In genomic region chr16:88407042-88407420, GRCh38 we compare ENCODE assay signal across 19 cellular contexts. TPM values are rescaled to one million over a fixed set of nuclear protein-coding genes. Genes with fewer than 3 reads are reported as not detected.
A peak's percentile ranks its signal among the peaks of the same experiment; 100 is the strongest.
DNase-seq lines count a peak whose midpoint lies in the region; ATAC-seq, FAIRE-seq and TF ChIP-seq lines count a peak whose summit lies in the region.
"Had no signal": no experiment of that assay in that cellular context is flagged by ENCODE, and none has a peak within 500 bp of the region (broad histone marks: within the 10 kb centered on the region; RNA-seq: fewer than 3 reads in every experiment).

No MANE protein-coding gene starts in this region.

- no peak overlapping the region for H3K4me2 ChIP-seq in HepG2 (ENCODE audit: low read depth, low read length)

- BruUV-seq in HepG2 (replicated peaks; lab: Mats Ljungman, UMichigan), result no TSS peak

- DNase-seq in HepG2 (ENCODE audit: low spot score) (no peak), right lobe of liver (no peak), WTC11 (ENCODE audit: low spot score) (no peak), progenitor cell of endocrine pancreas (ENCODE audit: low spot score, unreplicated experiment) (no peak), H4 (ENCODE audit: low spot score) (no peak), psoas muscle (no peak)
- DNase-seq: ACHN, BE2C, DMS153, DMS79, GOT3, H9 had no signal

- H3K9me3 ChIP-seq in HepG2 (ENCODE audit: low read length), result no peaks in the 10 kb centered on the region
- H3K9me3 ChIP-seq in right lobe of liver, result no peaks in the 10 kb centered on the region
- H3K9me3 ChIP-seq in psoas muscle, result no peaks in the 10 kb centered on the region
- H3K9me3 ChIP-seq: BE2C had no signal

- H3K27ac Mint-ChIP-seq in WTC11, result peak overlapping the region; percentile 55; the same call in 1 of the 2 replicates
- H3K27ac Mint-ChIP-seq in nephron, result peak overlapping the region in 2 of 3 experiments; percentile 85 to 88
- H3K27ac Mint-ChIP-seq in progenitor cell of endocrine pancreas, result peak overlapping the region; percentile 73
- H3K27ac Mint-ChIP-seq: CD4-positive, alpha-beta memory T cell had no signal

- 44% methylated on average over 9 of the region's 20 CpGs for WGBS in HepG2 (ENCODE audit: low lambda C conversion rate)
- 60% methylated on average over 2 of the region's 20 CpGs for WGBS in right lobe of liver (ENCODE audit: insufficient coverage, low coverage, low lambda C conversion rate, missing lambda C conversion rate)
- WGBS in psoas muscle, 3 donors, result 93 to 95% (median 95%) methylated on average over 20 of the region's 20 CpGs

- H3K36me3 Mint-ChIP-seq in WTC11 (no peaks in the 10 kb centered on the region), nephron (ENCODE audit: low read depth) (no peaks in the 10 kb centered on the region), progenitor cell of endocrine pancreas (ENCODE audit: insufficient read depth) (no peaks in the 10 kb centered on the region)
- H3K36me3 Mint-ChIP-seq: CD4-positive, alpha-beta memory T cell had no signal

- TF ChIP-seq RAD21 in HepG2 (CRISPR knock-in tag; IDR thresholded peaks at IDR 0.05), result no peak

- H3K27me3 ChIP-seq in HepG2 (ENCODE audit: control insufficient read depth in 1 of 2, insufficient read depth in 2 of 2, low read length in 2 of 2), result peaks cover 15 to 65% of the 10 kb centered on the region in 2 experiments
- no peaks in the 10 kb centered on the region for H3K27me3 ChIP-seq in right lobe of liver
- H3K27me3 ChIP-seq in psoas muscle (ENCODE audit: insufficient read depth in 3 of 3, low read length in 2 of 3), result no peaks in the 10 kb centered on the region
- H3K27me3 ChIP-seq: BE2C had no signal

- H3K4me1 ChIP-seq in HepG2 (ENCODE audit: insufficient read depth, low read length) (no peaks in the 10 kb centered on the region), right lobe of liver (no peaks in the 10 kb centered on the region), psoas muscle (peaks cover 6% of the 10 kb centered on the region)
- H3K4me1 ChIP-seq: BE2C had no signal

- FAIRE-seq in HepG2 (lab: Jason Lieb, UNC), result no peak
- FAIRE-seq: A204.1, GM12892, GM18507 had no signal

- TF ChIP-seq POLR2A in HepG2 (IDR thresholded peaks at IDR 0.05; ENCODE audit: insufficient read depth in 1 of 2, low read depth in 2 of 2, low read length in 2 of 2) (no peak), right lobe of liver (IDR thresholded peaks at IDR 0.05) (no peak)

- H3K4me1 Mint-ChIP-seq in WTC11 (no peaks in the 10 kb centered on the region), nephron (peaks cover 51% of the 10 kb centered on the region), progenitor cell of endocrine pancreas (ENCODE audit: low read depth) (no peaks in the 10 kb centered on the region)

- H3K79me2 ChIP-seq in HepG2 (ENCODE audit: insufficient read depth, low read length), result no peaks in the 10 kb centered on the region

- H3K9ac ChIP-seq in HepG2 (ENCODE audit: insufficient read depth, low read depth, low read length), result no peak overlapping the region

- no peaks in the 10 kb centered on the region for H3K36me3 ChIP-seq in HepG2 (replicated peaks in 1 of 2; ENCODE audit: control insufficient read depth in 1 of 2, insufficient read depth in 2 of 2, low read length in 2 of 2)
- no peaks in the 10 kb centered on the region for H3K36me3 ChIP-seq in right lobe of liver
- no peaks in the 10 kb centered on the region for H3K36me3 ChIP-seq in psoas muscle (ENCODE audit: insufficient read depth in 1 of 2, low read depth in 1 of 2)
- H3K36me3 ChIP-seq: BE2C had no signal

- H3K9me3 Mint-ChIP-seq in WTC11 (peaks cover under 1% of the 10 kb centered on the region; the same call in 1 of the 2 replicates), nephron (no peaks in the 10 kb centered on the region), progenitor cell of endocrine pancreas (ENCODE audit: low read depth) (no peaks in the 10 kb centered on the region)
- H3K9me3 Mint-ChIP-seq: CD4-positive, alpha-beta memory T cell; H9 had no signal

- ATAC-seq in HepG2, result peak; percentile 10
- no peak for ATAC-seq in right lobe of liver
- no peak for ATAC-seq in WTC11
- ATAC-seq in psoas muscle, result no peak
- no peak for ATAC-seq in HG03521 (IDR thresholded peaks at IDR 0.05; ENCODE audit: unreplicated experiment)

- H3K4me3 ChIP-seq in HepG2 (replicated peaks in 1 of 3; ENCODE audit: insufficient read depth in 1 of 3, low read depth in 2 of 3, low read length in 3 of 3) (no peak overlapping the region), right lobe of liver (no peak overlapping the region), psoas muscle (no peak overlapping the region)

- CTCF ChIA-PET in HepG2 (lab: Yijun Ruan, JAX; ENCODE audit: low intra/inter-chr PET ratio, low total read pairs) (no interaction called here), WTC11 (lab: Charles Lee) (interaction anchor here (0.6 to 3.1 kb wide), 9 partner anchors 19 to 161 kb away, joined by 3 to 16 read pairs (median 3); no protein-coding TSS in a partner anchor)

- H3K4me3 Mint-ChIP-seq in WTC11, result no peak overlapping the region
- peak overlapping the region in 1 of 3 experiments; percentile 45 for H3K4me3 Mint-ChIP-seq in nephron
- H3K4me3 Mint-ChIP-seq in progenitor cell of endocrine pancreas (ENCODE audit: low read depth), result no peak overlapping the region
- H3K4me3 Mint-ChIP-seq: CD14-positive monocyte; CD4-positive, alpha-beta memory T cell; H9 had no signal

- H3K27me3 Mint-ChIP-seq in WTC11 (ENCODE audit: low read depth), result no peaks in the 10 kb centered on the region; the same call in 1 of the 2 replicates
- H3K27me3 Mint-ChIP-seq in nephron (ENCODE audit: low read depth), result peaks cover 8% of the 10 kb centered on the region
- H3K27me3 Mint-ChIP-seq in progenitor cell of endocrine pancreas, result peaks cover 19% of the 10 kb centered on the region

- H2AFZ ChIP-seq in HepG2 (ENCODE audit: low read length), result no peak overlapping the region

- TF ChIP-seq EP300 in HepG2 (IDR thresholded peaks at IDR 0.05; ENCODE audit: low read depth in 2 of 2, low read length in 2 of 2) (no peak), HepG2 (CRISPR knock-in tag; IDR thresholded peaks at IDR 0.05; ENCODE audit: borderline replicate concordance) (no peak)

- in situ Hi-C loops in HepG2 (cut with HindIII; ENCODE audit: extremely low pct_ligation_motif_present, low pct_unique_long_range_greater_than_20kb), result no loop called here

- intact Hi-C loops in HepG2 (cut with micrococcal nuclease; ENCODE audit: unreplicated experiment) (no loop called here), right lobe of liver (cut with DNase I) (no loop called here), psoas muscle (cut with DNase I) (no loop called here)

- POLR2A ChIA-PET in HepG2 (lab: Yijun Ruan, JAX), result no interaction called here
- POLR2A ChIA-PET in WTC11 (lab: Charles Lee), result no interaction called here

- TF ChIP-seq CTCF in HepG2 (CRISPR knock-in tag; IDR thresholded peaks at IDR 0.05) (no peak), right lobe of liver (IDR thresholded peaks at IDR 0.05) (no peak), WTC11 (IDR thresholded peaks at IDR 0.05) (no peak), nephron (IDR thresholded peaks at IDR 0.05; ENCODE audit: unreplicated experiment in 3 of 3) (no peak), progenitor cell of endocrine pancreas (IDR thresholded peaks at IDR 0.05; ENCODE audit: unreplicated experiment) (no peak), psoas muscle (IDR thresholded peaks at IDR 0.05) (no peak)

- H4K20me1 ChIP-seq in HepG2 (ENCODE audit: insufficient read depth, low read length), result no peaks in the 10 kb centered on the region; the same call in 1 of the 2 replicates

- H3K27ac ChIP-seq in HepG2 (ENCODE audit: extremely low read length, insufficient read depth, low read length), result no peak overlapping the region
- H3K27ac ChIP-seq in right lobe of liver, result no peak overlapping the region
- H3K27ac ChIP-seq in psoas muscle, result no peak overlapping the region

RNA-seq across cellular contexts. Expression of gene ZNF469, which starts 24.3 kb away (rescaled TPM):
- total RNA-seq in HepG2 (2016; rRNA removed; fragmentation: Illumina TruSeq; extraction: Trizol) (not detected in 2 replicates), right lobe of liver (1 to 10 TPM in 2 of 6 experiments, under 1 TPM in 4; 0.22 to 1.3 (median 0.37) TPM), WTC11 (2021) (1.8 to 3.2 TPM (median 2.4 TPM) in 3 replicates), progenitor cell of endocrine pancreas (0.05 and 0.07 TPM in 2 replicates), psoas muscle (1 to 10 TPM in 1 of 4 donors, under 1 TPM in 3; 0.25 to 1.7 (median 0.47) TPM)
- not detected in 2 replicates for total RNA-seq in HepG2 (2016; cell fraction: cytosol; rRNA removed; fragmentation: Illumina TruSeq; extraction: Trizol; ENCODE audit: low read depth)
- not detected in 2 replicates for total RNA-seq in HepG2 (2016; cell fraction: insoluble cytoplasmic fraction; rRNA removed; fragmentation: Illumina TruSeq; extraction: Trizol)
- not detected in 2 replicates for total RNA-seq in HepG2 (2016; cell fraction: membrane; rRNA removed; fragmentation: Illumina TruSeq; extraction: Trizol)
- not detected in 2 replicates for total RNA-seq in HepG2 (2016; cell fraction: nucleus; rRNA removed; fragmentation: Illumina TruSeq; extraction: Trizol)
- polyA plus RNA-seq in HepG2 (2011; rRNA removed) (not detected in 2 replicates), psoas muscle (under 1 TPM; 0.08 to 0.30 (median 0.23) TPM)
- not detected in 2 replicates for polyA plus RNA-seq in HepG2 (2011; cell fraction: cytosol; rRNA removed)
- polyA plus RNA-seq in HepG2 (2011; cell fraction: nucleus; rRNA removed), result 0.02 TPM in 1 of 2 replicates, not detected in the other
- polyA plus RNA-seq in HepG2 (2012), result not detected in 2 replicates
- not detected in 2 replicates for polyA plus RNA-seq in HepG2 (2016; cell fraction: cytosol; fragmentation: Illumina TruSeq; extraction: Trizol; ENCODE audit: low read depth)
- polyA plus RNA-seq in HepG2 (2016; cell fraction: insoluble cytoplasmic fraction; fragmentation: Illumina TruSeq; extraction: Trizol; ENCODE audit: low read depth), result not detected in 2 replicates
- not detected in 2 replicates for polyA plus RNA-seq in HepG2 (2016; cell fraction: membrane; fragmentation: Illumina TruSeq; extraction: Trizol; ENCODE audit: low read depth)
- polyA plus RNA-seq in HepG2 (2016; cell fraction: nucleus; fragmentation: Illumina TruSeq; extraction: Trizol; ENCODE audit: insufficient read depth, low read depth), result not detected in 2 replicates
- polyA minus RNA-seq in HepG2 (2011; rRNA and poly(A)+ RNA removed; ENCODE audit: low replicate concordance), result not detected in 2 replicates
- polyA minus RNA-seq in HepG2 (2011; cell fraction: cytosol; rRNA and poly(A)+ RNA removed), result not detected in 2 replicates
- polyA minus RNA-seq in HepG2 (2011; cell fraction: nucleus; rRNA and poly(A)+ RNA removed), result not detected in 2 replicates
- 0.08 and 0.12 TPM in 2 replicates for total RNA-seq in H4 (2014; rRNA removed; shearing (Covaris generic))

RNA-seq across cellular contexts. Expression of gene ZFPM1, which starts 46.0 kb away (rescaled TPM):
- total RNA-seq in HepG2 (2016; rRNA removed; fragmentation: Illumina TruSeq; extraction: Trizol), result 3.4 and 3.8 TPM in 2 replicates
- total RNA-seq in HepG2 (2016; cell fraction: cytosol; rRNA removed; fragmentation: Illumina TruSeq; extraction: Trizol; ENCODE audit: low read depth), result 0.81 and 2.1 TPM in 2 replicates
- total RNA-seq in HepG2 (2016; cell fraction: insoluble cytoplasmic fraction; rRNA removed; fragmentation: Illumina TruSeq; extraction: Trizol), result 3.4 and 3.9 TPM in 2 replicates
- total RNA-seq in HepG2 (2016; cell fraction: membrane; rRNA removed; fragmentation: Illumina TruSeq; extraction: Trizol), result 3.4 and 4.3 TPM in 2 replicates
- 3.4 and 6.6 TPM in 2 replicates for total RNA-seq in HepG2 (2016; cell fraction: nucleus; rRNA removed; fragmentation: Illumina TruSeq; extraction: Trizol)
- polyA plus RNA-seq in HepG2 (2011; rRNA removed), result 1.3 and 1.7 TPM in 2 replicates
- polyA plus RNA-seq in HepG2 (2011; cell fraction: cytosol; rRNA removed), result 0.79 and 1.3 TPM in 2 replicates
- 7.1 and 7.6 TPM in 2 replicates for polyA plus RNA-seq in HepG2 (2011; cell fraction: nucleus; rRNA removed)
- polyA plus RNA-seq in HepG2 (2012), result 7.2 and 7.6 TPM in 2 replicates
- polyA plus RNA-seq in HepG2 (2016; cell fraction: cytosol; fragmentation: Illumina TruSeq; extraction: Trizol; ENCODE audit: low read depth), result 1.2 TPM in 2 replicates
- polyA plus RNA-seq in HepG2 (2016; cell fraction: insoluble cytoplasmic fraction; fragmentation: Illumina TruSeq; extraction: Trizol; ENCODE audit: low read depth), result 3.7 and 8.7 TPM in 2 replicates
- polyA plus RNA-seq in HepG2 (2016; cell fraction: membrane; fragmentation: Illumina TruSeq; extraction: Trizol; ENCODE audit: low read depth), result 2.7 and 4.8 TPM in 2 replicates
- 14.0 and 14.3 TPM in 2 replicates for polyA plus RNA-seq in HepG2 (2016; cell fraction: nucleus; fragmentation: Illumina TruSeq; extraction: Trizol; ENCODE audit: insufficient read depth, low read depth)
- polyA minus RNA-seq in HepG2 (2011; rRNA and poly(A)+ RNA removed; ENCODE audit: low replicate concordance), result 0.98 and 4.2 TPM in 2 replicates
- polyA minus RNA-seq in HepG2 (2011; cell fraction: cytosol; rRNA and poly(A)+ RNA removed), result 2.7 and 6.6 TPM in 2 replicates
- 5.0 and 7.5 TPM in 2 replicates for polyA minus RNA-seq in HepG2 (2011; cell fraction: nucleus; rRNA and poly(A)+ RNA removed)
- total RNA-seq in right lobe of liver, result 10 to 100 TPM in 2 of 6 experiments, 1 to 10 TPM in 4; 3.8 to 15.5 (median 8.3) TPM
- total RNA-seq in WTC11 (2021), result 8.1 to 9.3 TPM (median 8.5 TPM) in 3 replicates
- 88.5 and 90.6 TPM in 2 replicates for total RNA-seq in progenitor cell of endocrine pancreas
- total RNA-seq in H4 (2014; rRNA removed; shearing (Covaris generic)), result 0.29 and 0.86 TPM in 2 replicates
- 1 to 10 TPM; 2.3 to 2.9 (median 2.6) TPM for total RNA-seq in psoas muscle
- 1 to 10 TPM in 1 of 3 donors, under 1 TPM in 2; 0.43 to 1.4 (median 0.56) TPM for polyA plus RNA-seq in psoas muscle
